ENCODE assay signal across 22 cellular contexts in genomic region chr20:35472209-35472608, GRCh38. TPM values are rescaled to one million over a fixed set of nuclear protein-coding genes. Genes with fewer than 3 reads are reported as not detected.
DNase-seq lines count a peak whose midpoint lies in the region; ATAC-seq, FAIRE-seq and TF ChIP-seq lines count a peak whose summit lies in the region.
"Had no signal": no experiment of that assay in that cellular context is flagged by ENCODE, and none has a peak within 500 bp of the region (broad histone marks: within the 10 kb centered on the region; RNA-seq: fewer than 3 reads in every experiment).

No MANE protein-coding gene starts in this region.

- ATAC-seq in activated T-cell treated with anti-CD3 and anti-CD28 coated beads, Interleukin-2, amount 50 U/mL, for 72 hours (replicated peaks in 1 of 2): no peak
- ATAC-seq in K562: no peak
- no peak for ATAC-seq in stimulated activated effector memory CD8-positive, alpha-beta T cell treated with anti-CD3 and anti-CD28 coated beads, Interleukin-12 subunit alpha, Interleukin-12 subunit beta, amount 100 ng/mL, for 72 hours
- ATAC-seq: GM23338 had no signal

- H3K27ac Mint-ChIP-seq in activated T-cell treated with anti-CD3 and anti-CD28 coated beads, Interleukin-2, amount 50 U/mL, for 24 hours: peak overlapping the region; percentile 24
- no peak overlapping the region for H3K27ac Mint-ChIP-seq in activated T-cell treated with anti-CD3 and anti-CD28 coated beads, Interleukin-2, amount 50 U/mL, for 72 hours
- peak overlapping the region; percentile 24 for H3K27ac Mint-ChIP-seq in stimulated activated effector memory CD8-positive, alpha-beta T cell treated with anti-CD3 and anti-CD28 coated beads, Interleukin-12 subunit alpha, Interleukin-12 subunit beta, amount 100 ng/mL, for 72 hours
- H3K27ac Mint-ChIP-seq: GM23338 had no signal

- intact Hi-C loops in K562 (cut with micrococcal nuclease): no loop called here
- intact Hi-C loops in OCI-LY7 (cut with micrococcal nuclease; ENCODE audit: unreplicated experiment): no loop called here

- H3K4me3 Mint-ChIP-seq in activated T-cell treated with anti-CD3 and anti-CD28 coated beads, Interleukin-2, amount 50 U/mL, for 24 hours: no peak overlapping the region
- no peak overlapping the region for H3K4me3 Mint-ChIP-seq in activated T-cell treated with anti-CD3 and anti-CD28 coated beads, Interleukin-2, amount 50 U/mL, for 72 hours
- no peak overlapping the region for H3K4me3 Mint-ChIP-seq in stimulated activated effector memory CD8-positive, alpha-beta T cell treated with anti-CD3 and anti-CD28 coated beads, Interleukin-12 subunit alpha, Interleukin-12 subunit beta, amount 100 ng/mL, for 72 hours
- H3K4me3 Mint-ChIP-seq: GM23338 had no signal

- H3K9me2 ChIP-seq in MM.1S (replicated peaks; ENCODE audit: insufficient read depth, low read length) (no peaks in the 10 kb centered on the region), OCI-LY7 (ENCODE audit: insufficient read depth, low read length) (no peaks in the 10 kb centered on the region)

- H3K79me2 ChIP-seq in K562 (ENCODE audit: control insufficient read depth, insufficient read depth, low read length) (no peaks in the 10 kb centered on the region), MM.1S (ENCODE audit: low read length) (no peaks in the 10 kb centered on the region), OCI-LY7 (ENCODE audit: insufficient read depth, low read depth, low read length) (no peaks in the 10 kb centered on the region)

- no peaks in the 10 kb centered on the region for H3K9me3 Mint-ChIP-seq in activated T-cell treated with anti-CD3 and anti-CD28 coated beads, Interleukin-2, amount 50 U/mL, for 24 hours
- H3K9me3 Mint-ChIP-seq in activated T-cell treated with anti-CD3 and anti-CD28 coated beads, Interleukin-2, amount 50 U/mL, for 72 hours: no peaks in the 10 kb centered on the region
- H3K9me3 Mint-ChIP-seq in stimulated activated effector memory CD8-positive, alpha-beta T cell treated with anti-CD3 and anti-CD28 coated beads, Interleukin-12 subunit alpha, Interleukin-12 subunit beta, amount 100 ng/mL, for 72 hours: no peaks in the 10 kb centered on the region
- H3K9me3 Mint-ChIP-seq: GM23338 had no signal

- no peak overlapping the region for H3K9ac ChIP-seq in K562 (ENCODE audit: insufficient read depth in 1 of 2, low read depth in 2 of 2, low read length in 2 of 2)
- H3K9ac ChIP-seq in MM.1S (ENCODE audit: low read length): no peak overlapping the region

- TF ChIP-seq POLR2A in GM12891 (IDR thresholded peaks at IDR 0.05; ENCODE audit: low read depth, low read length) (no peak), K562 (conservative IDR thresholded peaks at IDR 0.05) (no peak)

- H3K27me3 ChIP-seq in K562 (ENCODE audit: control insufficient read depth in 2 of 2, insufficient read depth in 2 of 2, low read length in 2 of 2) (no peaks in the 10 kb centered on the region), MM.1S (replicated peaks; ENCODE audit: insufficient read depth, low read length) (no peaks in the 10 kb centered on the region)

- TF ChIP-seq CTCF in K562 (IDR thresholded peaks at IDR 0.05 in 2 of 3, conservative IDR thresholded peaks at IDR 0.05 in 1 of 3; ENCODE audit: insufficient read depth in 2 of 3, low read depth in 1 of 3, low read length in 3 of 3) (no peak), MM.1S (IDR thresholded peaks at IDR 0.05; ENCODE audit: low read length) (no peak), OCI-LY7 (conservative IDR thresholded peaks at IDR 0.05; ENCODE audit: low read length) (no peak)

- BruUV-seq in K562 (replicated peaks; lab: Mats Ljungman, UMichigan): no TSS peak
- BruUV-seq in OCI-LY7 (replicated peaks; lab: Mats Ljungman, UMichigan): no TSS peak

- no peaks in the 10 kb centered on the region for H4K20me1 ChIP-seq in K562 (replicated peaks; ENCODE audit: control insufficient read depth, insufficient read depth, low read length)
- H4K20me1 ChIP-seq in MM.1S (ENCODE audit: insufficient read depth, low read length): no peaks in the 10 kb centered on the region
- H4K20me1 ChIP-seq in OCI-LY7 (ENCODE audit: insufficient read depth, low read length): no peaks in the 10 kb centered on the region

- H3K4me1 Mint-ChIP-seq in activated T-cell treated with anti-CD3 and anti-CD28 coated beads, Interleukin-2, amount 50 U/mL, for 24 hours (ENCODE audit: low read depth): no peaks in the 10 kb centered on the region
- H3K4me1 Mint-ChIP-seq in activated T-cell treated with anti-CD3 and anti-CD28 coated beads, Interleukin-2, amount 50 U/mL, for 72 hours (ENCODE audit: low read depth): no peaks in the 10 kb centered on the region
- H3K4me1 Mint-ChIP-seq in stimulated activated effector memory CD8-positive, alpha-beta T cell treated with anti-CD3 and anti-CD28 coated beads, Interleukin-12 subunit alpha, Interleukin-12 subunit beta, amount 100 ng/mL, for 72 hours: no peaks in the 10 kb centered on the region

- WGBS in K562 (ENCODE audit: insufficient coverage, low coverage, missing lambda C conversion rate): 41% methylated on average over 3 of the region's 3 CpGs

- POLR2A ChIA-PET in K562 (lab: Yijun Ruan, JAX): interaction anchor here (0.6 kb wide), 1 partner anchor 301 kb away, joined by 4 read pairs; no protein-coding TSS in a partner anchor
- POLR2A ChIA-PET in OCI-LY7 (lab: Charles Lee): no interaction called here

- no peaks in the 10 kb centered on the region for H3F3A ChIP-seq in MM.1S (ENCODE audit: insufficient read depth, low read length)

- H3K4me3 ChIP-seq in K562 (no peak overlapping the region), MM.1S (ENCODE audit: low read length) (no peak overlapping the region), OCI-LY7 (ENCODE audit: low read depth, low read length, poor library complexity, severe bottlenecking) (no peak overlapping the region)
- H3K4me3 ChIP-seq: GM23338 had no signal

- CTCF ChIA-PET in K562 (lab: Yijun Ruan, JAX; ENCODE audit: low intra/inter-chr PET ratio) (no interaction called here), OCI-LY7 (lab: Charles Lee; ENCODE audit: unreplicated experiment) (no interaction called here)

- DNase-seq in activated T-cell treated with anti-CD3 and anti-CD28 coated beads, Interleukin-2, amount 50 U/mL, for 24 hours: no peak
- DNase-seq in activated T-cell treated with anti-CD3 and anti-CD28 coated beads, Interleukin-2, amount 50 U/mL, for 72 hours: no peak
- DNase-seq in GM12891 (ENCODE audit: insufficient read length, low spot score): no peak
- no peak for DNase-seq in K562 (ENCODE audit: extremely low read depth in 1 of 4, low spot score in 3 of 4)
- no peak for DNase-seq in stimulated activated effector memory CD8-positive, alpha-beta T cell treated with anti-CD3 and anti-CD28 coated beads, Interleukin-12 subunit alpha, Interleukin-12 subunit beta, amount 100 ng/mL, for 72 hours (ENCODE audit: low spot score in 2 of 2)
- no peak for DNase-seq in MM.1S
- no peak for DNase-seq in OCI-LY7 (ENCODE audit: low spot score)
- no peak for DNase-seq in GM19240 (ENCODE audit: insufficient read length, low spot score)
- DNase-seq: DND-41, GDM1, KBM-7, NCI-H1417 treated with DMSO at 0.1 percent for 48 hours, NCI-H2029, NCI-H2171 treated with DMSO at 0.1 percent for 48 hours, NCI-H510A, NCI-H82 had no signal

- no peaks in the 10 kb centered on the region for H3K4me1 ChIP-seq in K562 (replicated peaks in 1 of 2; ENCODE audit: control insufficient read depth in 2 of 2, insufficient read depth in 2 of 2, low read length in 2 of 2)
- no peaks in the 10 kb centered on the region for H3K4me1 ChIP-seq in MM.1S (ENCODE audit: low read length)
- no peaks in the 10 kb centered on the region for H3K4me1 ChIP-seq in OCI-LY7 (ENCODE audit: insufficient read depth, low read length, poor library complexity, severe bottlenecking)

- in situ Hi-C loops in K562 (cut with MboI): no loop called here

- no peak for TF ChIP-seq EP300 in K562 (IDR thresholded peaks at IDR 0.05; ENCODE audit: low read length)

- H3K27me3 Mint-ChIP-seq in activated T-cell treated with anti-CD3 and anti-CD28 coated beads, Interleukin-2, amount 50 U/mL, for 24 hours: no peaks in the 10 kb centered on the region
- no peaks in the 10 kb centered on the region for H3K27me3 Mint-ChIP-seq in activated T-cell treated with anti-CD3 and anti-CD28 coated beads, Interleukin-2, amount 50 U/mL, for 72 hours (ENCODE audit: low read depth)

- FAIRE-seq in GM12891 (lab: Jason Lieb, UNC) (no peak), K562 (lab: Jason Lieb, UNC) (peak; percentile 42)
- FAIRE-seq: A204.1, D721Med had no signal

- no peaks in the 10 kb centered on the region for H3K9me3 ChIP-seq in K562 (replicated peaks; ENCODE audit: control insufficient read depth, insufficient read depth, low read depth, low read length)
- no peaks in the 10 kb centered on the region for H3K9me3 ChIP-seq in MM.1S (replicated peaks; ENCODE audit: insufficient read depth, low read length)
- H3K9me3 ChIP-seq in OCI-LY7 (ENCODE audit: low read length): no peaks in the 10 kb centered on the region

- no peaks in the 10 kb centered on the region for H3K9me1 ChIP-seq in K562 (ENCODE audit: control insufficient read depth, insufficient read depth, low read length)

- TF ChIP-seq RAD21 in K562 (CRISPR knock-in tag; conservative IDR thresholded peaks at IDR 0.05 in 1 of 2, IDR thresholded peaks at IDR 0.05 in 1 of 2): no peak

- H3K27ac ChIP-seq in K562 (ENCODE audit: extremely low read depth, low read depth, low read length) (no peak overlapping the region), MM.1S (ENCODE audit: low read length) (no peak overlapping the region), OCI-LY7 (ENCODE audit: low read depth, low read length, poor library complexity, severe bottlenecking) (no peak overlapping the region)
- H3K27ac ChIP-seq: C4-2B had no signal

- H3K36me3 ChIP-seq in K562 (ENCODE audit: control insufficient read depth, insufficient read depth, low read length) (peaks cover 91% of the 10 kb centered on the region), MM.1S (replicated peaks; ENCODE audit: insufficient read depth, low read length) (no peaks in the 10 kb centered on the region), OCI-LY7 (ENCODE audit: insufficient read depth, low read length) (peaks cover 59% of the 10 kb centered on the region)

- H3K4me2 ChIP-seq in K562 (ENCODE audit: insufficient read depth, low read length) (no peak overlapping the region), MM.1S (ENCODE audit: low read depth, low read length) (no peak overlapping the region), OCI-LY7 (ENCODE audit: low read length) (no peak overlapping the region)
- H3K4me2 ChIP-seq: GM23338 had no signal

- peaks cover 38% of the 10 kb centered on the region for H3K36me3 Mint-ChIP-seq in activated T-cell treated with anti-CD3 and anti-CD28 coated beads, Interleukin-2, amount 50 U/mL, for 24 hours (ENCODE audit: low read depth)
- H3K36me3 Mint-ChIP-seq in activated T-cell treated with anti-CD3 and anti-CD28 coated beads, Interleukin-2, amount 50 U/mL, for 72 hours (ENCODE audit: insufficient read depth in 2 of 2): no peaks in the 10 kb centered on the region
- peaks cover 22% of the 10 kb centered on the region for H3K36me3 Mint-ChIP-seq in stimulated activated effector memory CD8-positive, alpha-beta T cell treated with anti-CD3 and anti-CD28 coated beads, Interleukin-12 subunit alpha, Interleukin-12 subunit beta, amount 100 ng/mL, for 72 hours

- H2AFZ ChIP-seq in K562 (ENCODE audit: low read depth, low read length) (no peak overlapping the region), MM.1S (ENCODE audit: low read length) (no peak overlapping the region), OCI-LY7 (ENCODE audit: low read length) (no peak overlapping the region)
- H2AFZ ChIP-seq: GM23338 had no signal

RNA-seq across cellular contexts. Expression of gene CEP250, which starts 16.8 kb away (rescaled TPM):
- total RNA-seq in activated T-cell treated with anti-CD3 and anti-CD28 coated beads, Interleukin-2, amount 50 U/mL, for 72 hours: 10 to 100 TPM; 45.1 to 55.0 TPM
- 14.7 TPM for polyA plus RNA-seq in GM12891 (2012; ENCODE audit: low read depth, missing spikeins)
- total RNA-seq in K562 (2011; cell fraction: chromatin; rRNA removed; ENCODE audit: low replicate concordance): 89.7 and 114 TPM in 2 replicates
- total RNA-seq in K562 (2011; cell fraction: nucleolus; rRNA removed): 17.0 and 24.1 TPM in 2 replicates
- total RNA-seq in K562 (2011; cell fraction: nucleoplasm; rRNA removed): 27.5 and 30.8 TPM in 2 replicates
- total RNA-seq in K562 (2014; rRNA removed) (20.6 and 31.4 TPM in 2 replicates), K562 (2014; rRNA removed; fragmentation: Illumina TruSeq; extraction: Trizol) (20.5 and 21.5 TPM in 2 replicates), K562 (2015; rRNA removed; fragmentation: Illumina TruSeq; extraction: Trizol) (25.9 and 27.3 TPM in 2 replicates), K562 (2021) (35.7 and 41.9 TPM in 2 replicates), OCI-LY7 (2022) (68.9 and 74.4 TPM in 2 replicates)
- polyA plus RNA-seq in K562 (2011; rRNA removed) (10.1 and 12.1 TPM in 2 replicates), K562 (2014; fragmentation: Illumina TruSeq; extraction: Trizol) (16.9 and 17.2 TPM in 2 replicates), K562 (2014; fragmentation: Nextera tagmentation; extraction: Ambion mirVana) (1 to 10 TPM; 2.5 to 2.6 TPM), K562 (2014; rRNA removed) (20.0 and 21.2 TPM in 2 replicates)
- 3.5 and 9.1 TPM in 2 replicates for polyA plus RNA-seq in K562 (2011; cell fraction: cytosol; rRNA removed)
- 24.5 and 32.9 TPM in 2 replicates for polyA plus RNA-seq in K562 (2011; cell fraction: nucleus; rRNA removed)
- 20.6 and 26.6 TPM in 2 replicates for polyA plus RNA-seq in K562 (2012)
- 22.9 and 27.8 TPM in 2 replicates for polyA minus RNA-seq in K562 (2011; rRNA and poly(A)+ RNA removed)
- polyA minus RNA-seq in K562 (2011; cell fraction: cytosol; rRNA and poly(A)+ RNA removed): 11.8 and 21.5 TPM in 2 replicates
- 11.0 and 16.7 TPM in 2 replicates for polyA minus RNA-seq in K562 (2011; cell fraction: nucleus; rRNA and poly(A)+ RNA removed)
- total RNA-seq in OCI-LY7 (2014; rRNA removed; shearing (Covaris generic)): 28.6 and 31.6 TPM in 2 replicates

RNA-seq across cellular contexts. Expression of gene GDF5, which starts 34.2 kb away (rescaled TPM):
- not detected for total RNA-seq in activated T-cell treated with anti-CD3 and anti-CD28 coated beads, Interleukin-2, amount 50 U/mL, for 72 hours
- polyA plus RNA-seq in GM12891 (2012; ENCODE audit: low read depth, missing spikeins): not detected
- not detected in 2 replicates for total RNA-seq in K562 (2011; cell fraction: chromatin; rRNA removed; ENCODE audit: low replicate concordance)
- total RNA-seq in K562 (2011; cell fraction: nucleolus; rRNA removed): not detected in 2 replicates
- not detected in 2 replicates for total RNA-seq in K562 (2011; cell fraction: nucleoplasm; rRNA removed)
- total RNA-seq in K562 (2014; rRNA removed) (not detected in 2 replicates), K562 (2014; rRNA removed; fragmentation: Illumina TruSeq; extraction: Trizol) (not detected in 2 replicates), K562 (2015; rRNA removed; fragmentation: Illumina TruSeq; extraction: Trizol) (not detected in 2 replicates), K562 (2021) (not detected in 2 replicates), OCI-LY7 (2022) (not detected in 2 replicates)
- polyA plus RNA-seq in K562 (2011; rRNA removed) (not detected in 2 replicates), K562 (2014; fragmentation: Illumina TruSeq; extraction: Trizol) (not detected in 2 replicates), K562 (2014; fragmentation: Nextera tagmentation; extraction: Ambion mirVana) (under 1 TPM in 1 of 2 experiments, not detected in 1; 0.01 TPM), K562 (2014; rRNA removed) (not detected in 2 replicates)
- not detected in 2 replicates for polyA plus RNA-seq in K562 (2011; cell fraction: cytosol; rRNA removed)
- not detected in 2 replicates for polyA plus RNA-seq in K562 (2011; cell fraction: nucleus; rRNA removed)
- polyA plus RNA-seq in K562 (2012): not detected in 2 replicates
- polyA minus RNA-seq in K562 (2011; rRNA and poly(A)+ RNA removed): not detected in 2 replicates
- not detected in 2 replicates for polyA minus RNA-seq in K562 (2011; cell fraction: cytosol; rRNA and poly(A)+ RNA removed)
- not detected in 2 replicates for polyA minus RNA-seq in K562 (2011; cell fraction: nucleus; rRNA and poly(A)+ RNA removed)
- not detected in 2 replicates for total RNA-seq in OCI-LY7 (2014; rRNA removed; shearing (Covaris generic))
- total RNA-seq: GM23338 had no signal
- polyA plus RNA-seq: GM23338 had no signal

RNA-seq across cellular contexts. Expression of gene C20orf173, which starts 57.2 kb away (rescaled TPM):
- total RNA-seq in activated T-cell treated with anti-CD3 and anti-CD28 coated beads, Interleukin-2, amount 50 U/mL, for 72 hours: not detected
- not detected for polyA plus RNA-seq in GM12891 (2012; ENCODE audit: low read depth, missing spikeins)
- total RNA-seq in K562 (2011; cell fraction: chromatin; rRNA removed; ENCODE audit: low replicate concordance): not detected in 2 replicates
- total RNA-seq in K562 (2011; cell fraction: nucleolus; rRNA removed): not detected in 2 replicates
- total RNA-seq in K562 (2011; cell fraction: nucleoplasm; rRNA removed): not detected in 2 replicates
- not detected in 2 replicates for total RNA-seq in K562 (2014; rRNA removed)
- total RNA-seq in K562 (2014; rRNA removed; fragmentation: Illumina TruSeq; extraction: Trizol): not detected in 2 replicates
- not detected in 2 replicates for total RNA-seq in K562 (2015; rRNA removed; fragmentation: Illumina TruSeq; extraction: Trizol)
- total RNA-seq in K562 (2021): not detected in 2 replicates
- polyA plus RNA-seq in K562 (2011; rRNA removed): not detected in 2 replicates
- polyA plus RNA-seq in K562 (2011; cell fraction: cytosol; rRNA removed): not detected in 2 replicates
- not detected in 2 replicates for polyA plus RNA-seq in K562 (2011; cell fraction: nucleus; rRNA removed)
- polyA plus RNA-seq in K562 (2012): not detected in 2 replicates
- polyA plus RNA-seq in K562 (2014; fragmentation: Illumina TruSeq; extraction: Trizol): not detected in 2 replicates
- polyA plus RNA-seq in K562 (2014; fragmentation: Nextera tagmentation; extraction: Ambion mirVana): not detected
- polyA plus RNA-seq in K562 (2014; rRNA removed): not detected in 2 replicates
- polyA minus RNA-seq in K562 (2011; rRNA and poly(A)+ RNA removed): not detected in 2 replicates
- polyA minus RNA-seq in K562 (2011; cell fraction: cytosol; rRNA and poly(A)+ RNA removed): not detected in 2 replicates
- not detected in 2 replicates for polyA minus RNA-seq in K562 (2011; cell fraction: nucleus; rRNA and poly(A)+ RNA removed)
- total RNA-seq in OCI-LY7 (2014; rRNA removed; shearing (Covaris generic)): not detected in 2 replicates
- not detected in 2 replicates for total RNA-seq in OCI-LY7 (2022)
- total RNA-seq: GM23338, M059J, RPMI7951 had no signal
- polyA plus RNA-seq: GM23338 had no signal
